ENCODE assay signal across 18 cellular contexts in the genomic region with DNA sequence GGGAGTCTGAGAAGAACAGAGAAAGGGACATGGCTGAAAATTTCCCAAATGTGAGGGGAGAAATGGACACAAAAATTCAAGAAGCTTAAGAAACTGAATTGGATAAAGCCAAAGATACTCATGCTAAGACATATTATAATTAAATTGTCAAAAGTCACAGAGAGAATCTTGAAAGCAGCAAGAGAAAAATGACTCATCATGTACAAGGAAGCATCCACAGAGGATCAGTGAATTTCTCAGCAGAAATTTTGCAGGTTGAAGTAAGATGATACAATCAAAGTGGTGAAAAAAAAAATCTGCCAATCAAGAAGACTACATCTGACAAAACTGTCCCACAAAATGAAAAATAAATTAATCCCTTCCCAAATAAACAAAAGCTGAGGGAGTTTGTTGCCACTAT. TPM values are rescaled to one million over a fixed set of nuclear protein-coding genes. Genes with fewer than 3 reads are reported as not detected.
DNase-seq lines count a peak whose midpoint lies in the region; ATAC-seq, FAIRE-seq and TF ChIP-seq lines count a peak whose summit lies in the region.
"Had no signal": no experiment of that assay in that cellular context is flagged by ENCODE, and none has a peak within 500 bp of the region (broad histone marks: within the 10 kb centered on the region; RNA-seq: fewer than 3 reads in every experiment).

No MANE protein-coding gene starts in this region.

- H3K27me3 ChIP-seq in bronchial epithelial cell (ENCODE audit: control insufficient read depth, insufficient read depth, low read length): no peaks in the 10 kb centered on the region

- no peak for TF ChIP-seq CTCF in bronchial epithelial cell (IDR thresholded peaks at IDR 0.05; ENCODE audit: insufficient read depth, low read length, severe bottlenecking)

- H3K4me3 Mint-ChIP-seq in stimulated activated naive CD8-positive, alpha-beta T cell treated with anti-CD3 and anti-CD28 coated beads, Interleukin-15, Interleukin-2, amounts not matched to agents 100 ng/mL and 50 ng/mL, for 24 hours: peak overlapping the region; percentile 17
- H3K4me3 Mint-ChIP-seq in activated CD4-positive, alpha-beta T cell treated with anti-CD3 and anti-CD28 coated beads, Interleukin-2, amount 10 ng/mL, durations not matched to agents 7 days and 5 days: no peak overlapping the region
- H3K4me3 Mint-ChIP-seq: B cell, H9 had no signal

- no peaks in the 10 kb centered on the region for H3K27me3 Mint-ChIP-seq in stimulated activated naive CD8-positive, alpha-beta T cell treated with anti-CD3 and anti-CD28 coated beads, Interleukin-15, Interleukin-2, amounts not matched to agents 100 ng/mL and 50 ng/mL, for 24 hours
- no peaks in the 10 kb centered on the region for H3K27me3 Mint-ChIP-seq in activated CD4-positive, alpha-beta T cell treated with anti-CD3 and anti-CD28 coated beads, Interleukin-2, amount 10 ng/mL, durations not matched to agents 7 days and 5 days

- H3K36me3 Mint-ChIP-seq in stimulated activated naive CD8-positive, alpha-beta T cell treated with anti-CD3 and anti-CD28 coated beads, Interleukin-15, Interleukin-2, amounts not matched to agents 100 ng/mL and 50 ng/mL, for 24 hours (ENCODE audit: low read depth): no peaks in the 10 kb centered on the region
- peaks cover 3% of the 10 kb centered on the region for H3K36me3 Mint-ChIP-seq in activated CD4-positive, alpha-beta T cell treated with anti-CD3 and anti-CD28 coated beads, Interleukin-2, amount 10 ng/mL, durations not matched to agents 7 days and 5 days (ENCODE audit: low read depth)

- H3K4me1 Mint-ChIP-seq in stimulated activated naive CD8-positive, alpha-beta T cell treated with anti-CD3 and anti-CD28 coated beads, Interleukin-15, Interleukin-2, amounts not matched to agents 100 ng/mL and 50 ng/mL, for 24 hours (ENCODE audit: low read depth): peaks cover 45% of the 10 kb centered on the region
- H3K4me1 Mint-ChIP-seq in activated CD4-positive, alpha-beta T cell treated with anti-CD3 and anti-CD28 coated beads, Interleukin-2, amount 10 ng/mL, durations not matched to agents 7 days and 5 days: peaks cover 31% of the 10 kb centered on the region
- H3K4me1 Mint-ChIP-seq: H9 had no signal

- no peak overlapping the region for H3K4me3 ChIP-seq in bronchial epithelial cell (ENCODE audit: low read depth, low read length)

- no peak for FAIRE-seq in bronchial epithelial cell (lab: Jason Lieb, UNC)
- FAIRE-seq: A204.1, G401.6, GM12892 had no signal

- no peaks in the 10 kb centered on the region for H3K36me3 ChIP-seq in bronchial epithelial cell (ENCODE audit: control insufficient read depth, insufficient read depth, low read length)

- no peak overlapping the region for H3K27ac Mint-ChIP-seq in stimulated activated naive CD8-positive, alpha-beta T cell treated with anti-CD3 and anti-CD28 coated beads, Interleukin-15, Interleukin-2, amounts not matched to agents 100 ng/mL and 50 ng/mL, for 24 hours
- H3K27ac Mint-ChIP-seq in activated CD4-positive, alpha-beta T cell treated with anti-CD3 and anti-CD28 coated beads, Interleukin-2, amount 10 ng/mL, durations not matched to agents 7 days and 5 days: no peak overlapping the region
- H3K27ac Mint-ChIP-seq: B cell, H9 had no signal

- POLR2A ChIA-PET in activated CD4-positive, alpha-beta T cell treated with anti-CD3 and anti-CD28 coated beads, Interleukin-2, amount 10 ng/mL, durations not matched to agents 7 days and 5 days (lab: Charles Lee): no interaction called here

- no peak for ATAC-seq in stimulated activated naive CD8-positive, alpha-beta T cell treated with anti-CD3 and anti-CD28 coated beads, Interleukin-15, Interleukin-2, amounts not matched to agents 100 U/mL and 50 U/mL, for 24 hours

- CTCF ChIA-PET in activated CD4-positive, alpha-beta T cell treated with anti-CD3 and anti-CD28 coated beads, Interleukin-2, amount 10 ng/mL, durations not matched to agents 7 days and 5 days (lab: Charles Lee): interaction anchor here (0.6 to 7.1 kb wide), 3 partner anchors 135 to 164 kb away, joined by 3 to 30 read pairs (median 3); no protein-coding TSS in a partner anchor

- H3K9me3 Mint-ChIP-seq in stimulated activated naive CD8-positive, alpha-beta T cell treated with anti-CD3 and anti-CD28 coated beads, Interleukin-15, Interleukin-2, amounts not matched to agents 100 ng/mL and 50 ng/mL, for 24 hours: no peaks in the 10 kb centered on the region
- H3K9me3 Mint-ChIP-seq in activated CD4-positive, alpha-beta T cell treated with anti-CD3 and anti-CD28 coated beads, Interleukin-2, amount 10 ng/mL, durations not matched to agents 7 days and 5 days: no peaks in the 10 kb centered on the region
- H3K9me3 Mint-ChIP-seq: H9 had no signal

- DNase-seq in stimulated activated naive CD8-positive, alpha-beta T cell treated with anti-CD3 and anti-CD28 coated beads, Interleukin-15, Interleukin-2, amounts not matched to agents 100 U/mL and 50 U/mL, for 24 hours: no peak
- DNase-seq in bronchial epithelial cell (ENCODE audit: low read depth) (peak; percentile 37), putamen (ENCODE audit: low spot score) (peak; percentile 16), kidney glomerular epithelial cell (lab: John Stamatoyannopoulos, UW) (no peak)
- no peak for DNase-seq in activated CD4-positive, alpha-beta T cell treated with anti-CD3 and anti-CD28 coated beads, Interleukin-2, amount 10 ng/mL, durations not matched to agents 7 days and 5 days
- no peak for DNase-seq in stimulated activated CD4-positive, alpha-beta T cell treated with anti-CD3 and anti-CD28 coated beads, Interleukin-2, amount 100 ng/mL, for 24 hours
- DNase-seq: C1 segment of cervical spinal cord, Calu3, DMS79, EL, GOT3, H9, IMR-90 had no signal

RNA-seq across cellular contexts. Expression of a gene that starts 56.8 kb away (rescaled TPM):
- 11.1 and 24.6 TPM in 2 replicates for total RNA-seq in bronchial epithelial cell
- total RNA-seq in activated CD4-positive, alpha-beta T cell treated with anti-CD3 and anti-CD28 coated beads, Interleukin-2, amount 10 ng/mL, durations not matched to agents 7 days and 5 days: 10 to 100 TPM; 18.7 to 20.2 TPM

Comparison
In these comparisons a context has a peak if more than half of its experiments do, and no peak if none do; other contexts are left out.
1. DNase-seq: peak in bronchial epithelial cell (single experiment) and putamen (single experiment); none in stimulated activated naive CD8-positive, alpha-beta T cell treated with anti-CD3 and anti-CD28 coated beads, Interleukin-15, Interleukin-2, amounts not matched to agents 100 U/mL and 50 U/mL, for 24 hours (single experiment), activated CD4-positive, alpha-beta T cell treated with anti-CD3 and anti-CD28 coated beads, Interleukin-2, amount 10 ng/mL, durations not matched to agents 7 days and 5 days (single experiment), kidney glomerular epithelial cell (single experiment) and stimulated activated CD4-positive, alpha-beta T cell treated with anti-CD3 and anti-CD28 coated beads, Interleukin-2, amount 100 ng/mL, for 24 hours (0 of 2).